In the genomic region with DNA sequence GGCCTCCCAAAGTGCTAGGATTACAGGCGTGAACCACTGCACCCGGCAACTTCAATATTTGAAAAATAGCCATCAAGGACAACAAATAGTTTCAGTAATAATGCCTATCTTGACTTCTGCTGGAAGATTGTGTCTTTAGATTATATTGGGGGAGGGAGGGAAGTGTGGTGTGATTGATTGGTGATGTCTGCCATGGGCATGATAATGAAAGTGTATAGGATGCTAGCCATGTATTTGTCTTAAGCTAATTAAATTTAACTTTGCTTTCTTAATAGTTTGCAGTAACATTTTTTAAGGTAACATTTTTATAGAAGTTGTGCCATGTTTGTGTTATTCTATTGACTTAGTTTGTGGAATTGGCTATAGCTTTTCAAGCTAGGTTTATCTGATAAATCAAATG, we compare ENCODE assay signal across 15 cellular contexts. TPM values are rescaled to one million over a fixed set of nuclear protein-coding genes. Genes with fewer than 3 reads are reported as not detected.
A peak's percentile ranks its signal among the peaks of the same experiment; 100 is the strongest.
DNase-seq lines count a peak whose midpoint lies in the region; ATAC-seq and TF ChIP-seq lines count a peak whose summit lies in the region.
"Had no signal": no experiment of that assay in that cellular context is flagged by ENCODE, and none has a peak within 500 bp of the region (broad histone marks: within the 10 kb centered on the region; RNA-seq: fewer than 3 reads in every experiment).

No MANE protein-coding gene starts in this region.

- H3K4me1 Mint-ChIP-seq in activated naive CD8-positive, alpha-beta T cell (ENCODE audit: low read depth), result peaks cover 68% of the 10 kb centered on the region
- peaks cover 60% of the 10 kb centered on the region for H3K4me1 Mint-ChIP-seq in activated naive CD8-positive, alpha-beta T cell treated with anti-CD3 and anti-CD28 coated beads for 36 hours
- H3K4me1 Mint-ChIP-seq in effector memory CD8-positive, alpha-beta T cell (ENCODE audit: low read depth in 2 of 2), result peaks cover 50 to 72% of the 10 kb centered on the region in 2 donors
- peaks cover 16% of the 10 kb centered on the region for H3K4me1 Mint-ChIP-seq in endothelial cell (ENCODE audit: unreplicated experiment)

- H3K4me1 ChIP-seq in Loucy (ENCODE audit: insufficient read depth, low read length, poor library complexity, severe bottlenecking) (peaks cover 71% of the 10 kb centered on the region), thoracic aorta (ENCODE audit: control insufficient read depth in 1 of 2, low read depth in 2 of 2) (peaks cover 18 to 33% of the 10 kb centered on the region in 2 donors)

- no peak for ATAC-seq in effector memory CD8-positive, alpha-beta T cell (replicated peaks)
- no peak for ATAC-seq in thoracic aorta (ENCODE audit: insufficient number of reproducible peaks, low FRiP score, low read depth)
- ATAC-seq: lower lobe of right lung had no signal

- H3K9me3 ChIP-seq in Loucy (ENCODE audit: insufficient read depth, low read depth, low read length), result no peaks in the 10 kb centered on the region
- no peaks in the 10 kb centered on the region for H3K9me3 ChIP-seq in thoracic aorta
- no peaks in the 10 kb centered on the region for H3K9me3 ChIP-seq in WERI-Rb-1 (ENCODE audit: severe bottlenecking)
- H3K9me3 ChIP-seq: lower lobe of right lung had no signal

- H3K27me3 ChIP-seq in Loucy (ENCODE audit: insufficient read depth, low read length, poor library complexity, severe bottlenecking) (no peaks in the 10 kb centered on the region), thoracic aorta (replicated peaks; ENCODE audit: insufficient read depth) (no peaks in the 10 kb centered on the region), WERI-Rb-1 (ENCODE audit: insufficient read depth, low read depth, severe bottlenecking) (no peaks in the 10 kb centered on the region)

- H3K9me3 Mint-ChIP-seq in activated naive CD8-positive, alpha-beta T cell (ENCODE audit: low read depth), result no peaks in the 10 kb centered on the region
- H3K9me3 Mint-ChIP-seq in activated naive CD8-positive, alpha-beta T cell treated with anti-CD3 and anti-CD28 coated beads for 36 hours, result no peaks in the 10 kb centered on the region
- no peaks in the 10 kb centered on the region for H3K9me3 Mint-ChIP-seq in effector memory CD8-positive, alpha-beta T cell
- H3K9me3 Mint-ChIP-seq in endothelial cell (ENCODE audit: unreplicated experiment), result no peaks in the 10 kb centered on the region
- H3K9me3 Mint-ChIP-seq: naive B cell had no signal

- TF ChIP-seq CTCF in Loucy (conservative IDR thresholded peaks at IDR 0.05; ENCODE audit: low read length) (no peak), thoracic aorta (IDR thresholded peaks at IDR 0.05) (no peak), WERI-Rb-1 (IDR thresholded peaks at IDR 0.05; ENCODE audit: low read depth, low read length) (no peak), endothelial cell (IDR thresholded peaks at IDR 0.05; ENCODE audit: unreplicated experiment) (no peak), GM13976 (IDR thresholded peaks at IDR 0.05; ENCODE audit: borderline replicate concordance, control extremely low read depth, extremely low read depth, insufficient read depth, missing control alignments) (no peak)

- no peaks in the 10 kb centered on the region for H3K27me3 Mint-ChIP-seq in activated naive CD8-positive, alpha-beta T cell
- no peaks in the 10 kb centered on the region for H3K27me3 Mint-ChIP-seq in activated naive CD8-positive, alpha-beta T cell treated with anti-CD3 and anti-CD28 coated beads for 36 hours
- no peaks in the 10 kb centered on the region for H3K27me3 Mint-ChIP-seq in effector memory CD8-positive, alpha-beta T cell
- peaks cover 5% of the 10 kb centered on the region for H3K27me3 Mint-ChIP-seq in endothelial cell (ENCODE audit: unreplicated experiment)
- H3K27me3 Mint-ChIP-seq: naive B cell had no signal

- no peak overlapping the region for H2AFZ ChIP-seq in Loucy (ENCODE audit: low read length)

- DNase-seq in activated naive CD8-positive, alpha-beta T cell treated with anti-CD3 and anti-CD28 coated beads for 36 hours, result no peak
- DNase-seq in effector memory CD8-positive, alpha-beta T cell, result no peak
- DNase-seq in thoracic aorta (ENCODE audit: low spot score) (no peak), WERI-Rb-1 (no peak), endothelial cell (ENCODE audit: low spot score) (no peak), GM13976 (ENCODE audit: low spot score) (no peak)
- DNase-seq: cerebellar nuclear complex, foreskin melanocyte, lower lobe of right lung, naive B cell, NCI-H187 treated with DMSO at 0.1 percent for 48 hours, NCI-H510A had no signal

- no peaks in the 10 kb centered on the region for H3K36me3 ChIP-seq in Loucy (ENCODE audit: insufficient read depth, low read length)
- H3K36me3 ChIP-seq in thoracic aorta, result no peaks in the 10 kb centered on the region
- peaks cover 4% of the 10 kb centered on the region for H3K36me3 ChIP-seq in WERI-Rb-1
- H3K36me3 ChIP-seq: lower lobe of right lung had no signal

- in situ Hi-C loops in GM13976 (cut with MboI; ENCODE audit: low sequenced_read_pairs, unreplicated experiment), result no loop called here

- no peak overlapping the region for H3K27ac Mint-ChIP-seq in activated naive CD8-positive, alpha-beta T cell
- no peak overlapping the region for H3K27ac Mint-ChIP-seq in activated naive CD8-positive, alpha-beta T cell treated with anti-CD3 and anti-CD28 coated beads for 36 hours
- H3K27ac Mint-ChIP-seq in effector memory CD8-positive, alpha-beta T cell, result no peak overlapping the region
- no peak overlapping the region for H3K27ac Mint-ChIP-seq in endothelial cell (ENCODE audit: unreplicated experiment)
- H3K27ac Mint-ChIP-seq: naive B cell had no signal

- H3K4me3 Mint-ChIP-seq in activated naive CD8-positive, alpha-beta T cell, result peak overlapping the region; percentile 78
- no peak overlapping the region for H3K4me3 Mint-ChIP-seq in activated naive CD8-positive, alpha-beta T cell treated with anti-CD3 and anti-CD28 coated beads for 36 hours
- H3K4me3 Mint-ChIP-seq in effector memory CD8-positive, alpha-beta T cell, result peak overlapping the region; percentile 93 to 98
- H3K4me3 Mint-ChIP-seq in endothelial cell (ENCODE audit: unreplicated experiment), result no peak overlapping the region

- peak overlapping the region; percentile 82 for H3K4me3 ChIP-seq in Loucy (ENCODE audit: low read length, poor library complexity, severe bottlenecking)
- peak overlapping the region; percentile 9 for H3K4me3 ChIP-seq in thoracic aorta
- H3K4me3 ChIP-seq in WERI-Rb-1 (ENCODE audit: low read depth, low read length), result no peak overlapping the region
- H3K4me3 ChIP-seq: lower lobe of right lung had no signal

- H3K9me2 ChIP-seq in Loucy (replicated peaks; ENCODE audit: low read depth, low read length), result no peaks in the 10 kb centered on the region

- H3K79me2 ChIP-seq in Loucy (ENCODE audit: insufficient read depth, low read length), result peaks cover 89% of the 10 kb centered on the region

- no peak overlapping the region for H3K27ac ChIP-seq in thoracic aorta
- H3K27ac ChIP-seq in WERI-Rb-1, result no peak overlapping the region
- H3K27ac ChIP-seq: HL-60, lower lobe of right lung had no signal

- H3K9ac ChIP-seq in Loucy (ENCODE audit: low read depth, low read length, poor library complexity, severe bottlenecking), result peak overlapping the region; percentile 24

- H3K36me3 Mint-ChIP-seq in activated naive CD8-positive, alpha-beta T cell, result peaks cover 2% of the 10 kb centered on the region
- peaks cover 3% of the 10 kb centered on the region for H3K36me3 Mint-ChIP-seq in activated naive CD8-positive, alpha-beta T cell treated with anti-CD3 and anti-CD28 coated beads for 36 hours
- H3K36me3 Mint-ChIP-seq in effector memory CD8-positive, alpha-beta T cell (ENCODE audit: insufficient read depth), result peaks cover 43% of the 10 kb centered on the region
- peaks cover 4% of the 10 kb centered on the region for H3K36me3 Mint-ChIP-seq in endothelial cell (ENCODE audit: low read depth, unreplicated experiment)
- H3K36me3 Mint-ChIP-seq: naive B cell had no signal

- H3F3A ChIP-seq in Loucy (ENCODE audit: low read depth), result 0 out of 2 replicates have a peak, but pooled peaks cover 4% of the 10 kb centered on the region

- peak overlapping the region; percentile 94 for H3K4me2 ChIP-seq in Loucy (ENCODE audit: low read depth, low read length, poor library complexity, severe bottlenecking)

- peaks cover 71% of the 10 kb centered on the region for H4K20me1 ChIP-seq in Loucy (ENCODE audit: insufficient read depth, low read length, poor library complexity, severe bottlenecking)

RNA-seq across cellular contexts. Expression of gene JMY, which starts 4.6 kb away (rescaled TPM):
- 1 to 10 TPM; 4.3 to 4.6 TPM for total RNA-seq in activated naive CD8-positive, alpha-beta T cell treated with anti-CD3 and anti-CD28 coated beads for 36 hours
- total RNA-seq in thoracic aorta (10 to 100 TPM; 15.4 to 22.8 TPM), endothelial cell (ENCODE audit: unreplicated experiment) (7.7 TPM)

Comparison
In these comparisons a context has a peak if more than half of its experiments do, and no peak if none do; other contexts are left out.
1. H3K4me3 Mint-ChIP-seq: peak in activated naive CD8-positive, alpha-beta T cell (single experiment) and effector memory CD8-positive, alpha-beta T cell (2 of 2); none in activated naive CD8-positive, alpha-beta T cell treated with anti-CD3 and anti-CD28 coated beads for 36 hours (single experiment) and endothelial cell (single experiment).